ENCODE assay signal across 10 cellular contexts in genomic region chr7:30201161-30201666, GRCh38.
DNase-seq lines count a peak whose midpoint lies in the region; ATAC-seq and TF ChIP-seq lines count a peak whose summit lies in the region.
"Had no signal": no experiment of that assay in that cellular context is flagged by ENCODE, and none has a peak within 500 bp of the region (broad histone marks: within the 10 kb centered on the region; RNA-seq: fewer than 3 reads in every experiment).

No MANE protein-coding gene starts in this region.

- H3K27ac ChIP-seq in OCI-LY7 (ENCODE audit: low read depth, low read length, poor library complexity, severe bottlenecking), result no peak overlapping the region
- H3K27ac ChIP-seq in H9 (ENCODE audit: insufficient read length, low read depth, low read length), result no peak overlapping the region
- H3K27ac ChIP-seq: lower lobe of right lung had no signal

- H3K36me3 Mint-ChIP-seq in H9 (ENCODE audit: insufficient read depth in 1 of 3, low read depth in 3 of 3), result peaks cover 8 to 22% (median 19%) of the 10 kb centered on the region in 3 experiments

- H4K20me1 ChIP-seq in OCI-LY7 (ENCODE audit: insufficient read depth, low read length) (no peaks in the 10 kb centered on the region), H9 (ENCODE audit: control insufficient read depth, insufficient read depth, insufficient read length) (no peaks in the 10 kb centered on the region)

- H3K56ac ChIP-seq in H9 (ENCODE audit: insufficient read length, low read depth, low read length), result no peak overlapping the region

- peaks cover 11% of the 10 kb centered on the region for H3K9me3 ChIP-seq in OCI-LY7 (ENCODE audit: low read length)
- peaks cover 4% of the 10 kb centered on the region for H3K9me3 ChIP-seq in H9 (ENCODE audit: control insufficient read depth, low read depth, low read length)
- H3K9me3 ChIP-seq: lower lobe of right lung had no signal

- TF ChIP-seq CTCF in GM06990 (IDR thresholded peaks at IDR 0.05; ENCODE audit: insufficient read depth, low read length, poor library complexity, severe bottlenecking) (no peak), OCI-LY7 (conservative IDR thresholded peaks at IDR 0.05; ENCODE audit: low read length) (no peak), H9 (conservative IDR thresholded peaks at IDR 0.05) (no peak)

- H3T11ph ChIP-seq in H9 (ENCODE audit: low read length), result no peak overlapping the region

- no peak overlapping the region for H3K27ac Mint-ChIP-seq in H9
- H3K27ac Mint-ChIP-seq: activated CD4-positive, alpha-beta memory T cell treated with anti-CD3 and anti-CD28 coated beads for 36 hours had no signal

- no CpG with 5 or more reads among the region's 5 CpGs for WGBS in H9 (ENCODE audit: extremely low coverage, insufficient read length, low lambda C conversion rate)

- H4K91ac ChIP-seq in H9 (ENCODE audit: insufficient read length, low read depth, low read length), result no peak overlapping the region

- H3K9me3 Mint-ChIP-seq in H9, result peaks cover 20 to 24% of the 10 kb centered on the region in 2 experiments

- H2AK5ac ChIP-seq in H9 (ENCODE audit: insufficient read length, low read length), result no peak overlapping the region

- POLR2A ChIA-PET in OCI-LY7 (lab: Charles Lee), result interaction anchor here (1.2 to 2.2 kb wide), 2 partner anchors 12 to 18 kb away, joined by 3 to 6 read pairs; no protein-coding TSS in a partner anchor

- CTCF ChIA-PET in OCI-LY7 (lab: Charles Lee; ENCODE audit: unreplicated experiment), result interaction anchor here (0.6 kb wide), 1 partner anchor 244 kb away, joined by 3 read pairs; no protein-coding TSS in a partner anchor

- no peak overlapping the region for H3K18ac ChIP-seq in H9 (ENCODE audit: insufficient read length, low read depth, low read length)

- H3K36me3 ChIP-seq in GM06990 (ENCODE audit: control insufficient read depth, insufficient read depth, low read length) (no peaks in the 10 kb centered on the region), OCI-LY7 (ENCODE audit: insufficient read depth, low read length) (no peaks in the 10 kb centered on the region)
- H3K36me3 ChIP-seq: lower lobe of right lung had no signal

- H3K4me3 ChIP-seq in GM06990 (replicated peaks; ENCODE audit: low read depth, low read length), result no peak overlapping the region
- H3K4me3 ChIP-seq in OCI-LY7 (ENCODE audit: low read depth, low read length, poor library complexity, severe bottlenecking), result no peak overlapping the region
- H3K4me3 ChIP-seq: lower lobe of right lung had no signal

- H2BK15ac ChIP-seq in H9 (ENCODE audit: low read depth, low read length), result no peak overlapping the region

- BruUV-seq in OCI-LY7 (replicated peaks; lab: Mats Ljungman, UMichigan), result no TSS peak

- intact Hi-C loops in OCI-LY7 (cut with micrococcal nuclease; ENCODE audit: unreplicated experiment), result no loop called here

- no peak overlapping the region for H3K23ac ChIP-seq in H9 (ENCODE audit: insufficient read length, low read depth, low read length)

- H3K4me1 ChIP-seq in OCI-LY7 (ENCODE audit: insufficient read depth, low read length, poor library complexity, severe bottlenecking) (peaks cover 19% of the 10 kb centered on the region), H9 (ENCODE audit: insufficient read depth, low read length) (no peaks in the 10 kb centered on the region)
- H3K4me1 ChIP-seq: lower lobe of right lung had no signal

- H3K4me3 Mint-ChIP-seq in H9, result no peak overlapping the region
- H3K4me3 Mint-ChIP-seq: activated CD4-positive, alpha-beta memory T cell treated with anti-CD3 and anti-CD28 coated beads for 36 hours had no signal

- H4K8ac ChIP-seq in H9 (replicated peaks; ENCODE audit: insufficient read length, low read depth, low read length), result no peak overlapping the region

- DNase-seq in GM06990 (ENCODE audit: extremely low read depth, insufficient read length) (peak; percentile 50), OCI-LY7 (ENCODE audit: low spot score) (peak; percentile 22), NCI-H2029 treated with DMSO at 0.1 percent for 48 hours (lab: John Stamatoyannopoulos, UW) (no peak), H9 (no peak)
- DNase-seq in stimulated activated naive CD8-positive, alpha-beta T cell treated with anti-CD3 and anti-CD28 coated beads, Interleukin-15, Interleukin-2, amounts not matched to agents 100 U/mL and 50 U/mL, for 24 hours, result no peak
- DNase-seq in activated effector memory CD4-positive, alpha-beta T cell treated with Interleukin-2 at 50 U/mL for 16 hours, result no peak
- DNase-seq: activated CD4-positive, alpha-beta memory T cell treated with anti-CD3 and anti-CD28 coated beads for 36 hours; lower lobe of right lung had no signal

- H2AFZ ChIP-seq in OCI-LY7 (ENCODE audit: low read length) (peak overlapping the region; percentile 87; the same call in 1 of the 2 replicates), H9 (ENCODE audit: low read length) (no peak overlapping the region)

- H3K4me2 ChIP-seq in OCI-LY7 (ENCODE audit: low read length) (peak overlapping the region; percentile 44), H9 (ENCODE audit: insufficient read depth, insufficient read length, low read length) (no peak overlapping the region)

- H3K9me2 ChIP-seq in OCI-LY7 (ENCODE audit: insufficient read depth, low read length), result no peaks in the 10 kb centered on the region

- H3K14ac ChIP-seq in H9 (ENCODE audit: insufficient read depth, low read length), result no peak overlapping the region

- H4K5ac ChIP-seq in H9 (ENCODE audit: insufficient read length, low read depth, low read length), result no peak overlapping the region

- no peak overlapping the region for H2BK5ac ChIP-seq in H9 (ENCODE audit: insufficient read length, low read length)

- H3K79me2 ChIP-seq in OCI-LY7 (ENCODE audit: insufficient read depth, low read depth, low read length) (no peaks in the 10 kb centered on the region), H9 (ENCODE audit: insufficient read depth, low read length) (no peaks in the 10 kb centered on the region)

- H3K27me3 Mint-ChIP-seq in H9 (ENCODE audit: low read depth), result peaks cover 5% of the 10 kb centered on the region; the same call in 1 of the 2 replicates
- H3K27me3 Mint-ChIP-seq: activated CD4-positive, alpha-beta memory T cell treated with anti-CD3 and anti-CD28 coated beads for 36 hours had no signal

- H3K4ac ChIP-seq in H9 (ENCODE audit: low read depth, low read length), result no peak overlapping the region

- no peaks in the 10 kb centered on the region for H3K23me2 ChIP-seq in H9 (ENCODE audit: insufficient read length, low read depth, low read length, poor library complexity, severe bottlenecking)

- no peak overlapping the region for H3K9ac ChIP-seq in H9 (ENCODE audit: extremely low read depth, insufficient read length, low read length)

- no peak overlapping the region for H2BK120ac ChIP-seq in H9 (ENCODE audit: low read depth, low read length, poor library complexity, severe bottlenecking)

- ATAC-seq in GM19452 (IDR thresholded peaks at IDR 0.05; ENCODE audit: unreplicated experiment) (peak; percentile 90), HG03045 (IDR thresholded peaks at IDR 0.05; ENCODE audit: unreplicated experiment) (peak; percentile 50)
- no peak for ATAC-seq in stimulated activated naive CD8-positive, alpha-beta T cell treated with anti-CD3 and anti-CD28 coated beads, Interleukin-15, Interleukin-2, amounts not matched to agents 100 U/mL and 50 U/mL, for 24 hours
- ATAC-seq: lower lobe of right lung had no signal

- no peaks in the 10 kb centered on the region for H3K79me1 ChIP-seq in H9 (ENCODE audit: insufficient read depth, low read depth, low read length, poor library complexity, severe bottlenecking)

- H2BK20ac ChIP-seq in H9 (ENCODE audit: low read depth, low read length, poor library complexity, severe bottlenecking), result no peak overlapping the region

- no peaks in the 10 kb centered on the region for H3K4me1 Mint-ChIP-seq in H9

- H3K27me3 ChIP-seq in GM06990 (replicated peaks; ENCODE audit: control insufficient read depth, insufficient read depth, low read length) (no peaks in the 10 kb centered on the region), H9 (ENCODE audit: insufficient read depth, low read length) (no peaks in the 10 kb centered on the region)

- no peak overlapping the region for H2BK12ac ChIP-seq in H9 (ENCODE audit: insufficient read length, low read depth, low read length)

Comparison
In these comparisons a context has a peak if more than half of its experiments do, and no peak if none do; other contexts are left out.
1. DNase-seq: peak in GM06990 (single experiment) and OCI-LY7 (single experiment); none in stimulated activated naive CD8-positive, alpha-beta T cell treated with anti-CD3 and anti-CD28 coated beads, Interleukin-15, Interleukin-2, amounts not matched to agents 100 U/mL and 50 U/mL, for 24 hours (single experiment), activated effector memory CD4-positive, alpha-beta T cell treated with Interleukin-2 at 50 U/mL for 16 hours (single experiment), NCI-H2029 treated with DMSO at 0.1 percent for 48 hours (single experiment) and H9 (single experiment).